2 cellular contexts compared by ENCODE assay signal in genomic region chr7:95460653-95461052, GRCh38. TPM values are rescaled to one million over a fixed set of nuclear protein-coding genes. Genes with fewer than 3 reads are reported as not detected.
"Had no signal": no experiment of that assay in that cellular context is flagged by ENCODE, and none has a peak within 500 bp of the region (broad histone marks: within the 10 kb centered on the region; RNA-seq: fewer than 3 reads in every experiment).

No MANE protein-coding gene starts in this region.

RNA-seq across cellular contexts. Expression of gene ASB4, which starts 25.1 kb away (rescaled TPM):
- total RNA-seq: G401, GM12878 had no signal
